ENCODE assay signal across 14 cellular contexts in the genomic region with DNA sequence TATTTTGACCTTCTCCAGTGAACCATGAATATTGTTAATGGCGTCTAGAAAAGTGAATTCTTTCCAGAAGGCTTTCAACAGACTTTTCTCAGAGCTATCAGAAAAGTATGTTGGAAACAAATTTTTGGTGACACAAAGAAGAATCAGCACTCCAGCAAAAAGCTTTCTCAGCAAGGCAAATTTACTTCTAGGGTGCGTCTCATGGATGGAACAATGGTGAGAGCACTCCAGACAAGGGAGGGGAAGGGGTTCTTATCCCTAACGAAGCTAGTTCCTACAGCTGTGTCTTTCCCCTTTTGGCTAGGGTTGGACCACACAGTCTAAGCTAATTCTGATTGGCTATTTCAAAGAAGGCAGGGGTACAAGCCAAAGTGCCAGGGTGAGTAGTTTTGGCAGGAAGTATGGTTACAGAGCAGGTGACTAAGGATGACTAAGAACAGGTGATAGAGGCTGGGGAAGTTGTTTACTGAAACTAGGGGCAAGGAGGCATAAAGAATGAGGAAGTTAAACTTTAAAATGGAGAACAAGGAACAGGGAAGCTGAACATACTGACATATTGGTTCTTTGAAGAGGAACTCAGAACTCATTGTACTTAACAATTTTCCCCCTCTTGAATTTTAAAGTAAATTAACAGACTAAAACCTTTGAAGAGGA.
DNase-seq lines count a peak whose midpoint lies in the region; ATAC-seq and TF ChIP-seq lines count a peak whose summit lies in the region.
"Had no signal": no experiment of that assay in that cellular context is flagged by ENCODE, and none has a peak within 500 bp of the region (broad histone marks: within the 10 kb centered on the region; RNA-seq: fewer than 3 reads in every experiment).

No MANE protein-coding gene starts in this region.

- H3K36me3 ChIP-seq in OCI-LY3 (replicated peaks; ENCODE audit: low read depth, low read length) = peaks cover 51% of the 10 kb centered on the region
- no peaks in the 10 kb centered on the region for H3K36me3 ChIP-seq in CD8-positive, alpha-beta T cell (ENCODE audit: insufficient read depth, low read length)
- H3K36me3 ChIP-seq: brain microvascular endothelial cell had no signal

- no peak overlapping the region; the same call in 1 of the 2 replicates for H3K9ac ChIP-seq in OCI-LY3 (ENCODE audit: low read length)
- H3K9ac ChIP-seq: parathyroid adenoma had no signal

- no peak for TF ChIP-seq CTCF in OCI-LY3 (IDR thresholded peaks at IDR 0.05; ENCODE audit: low read depth, low read length)
- no peak for TF ChIP-seq CTCF in CD8-positive, alpha-beta T cell (IDR thresholded peaks at IDR 0.05)

- H3K9me3 Mint-ChIP-seq in CD8-positive, alpha-beta T cell = peaks cover 33% of the 10 kb centered on the region

- H3K27ac ChIP-seq in OCI-LY3 (ENCODE audit: low read length) = peak overlapping the region; percentile 91
- no peak overlapping the region for H3K27ac ChIP-seq in CD8-positive, alpha-beta T cell (ENCODE audit: low read depth, low read length)
- H3K27ac ChIP-seq: brain microvascular endothelial cell, parathyroid adenoma had no signal

- no peaks in the 10 kb centered on the region for H4K20me1 ChIP-seq in OCI-LY3 (ENCODE audit: insufficient read depth, low read length)

- no peaks in the 10 kb centered on the region for H3K27me3 Mint-ChIP-seq in CD8-positive, alpha-beta T cell (ENCODE audit: low read depth)
- H3K27me3 Mint-ChIP-seq: activated naive CD4-positive, alpha-beta T cell treated with anti-CD3 and anti-CD28 coated beads, Interleukin-2, amount 10 ng/mL, durations not matched to agents 7 days and 5 days had no signal

- DNase-seq in kidney tubule cell (ENCODE audit: low spot score) (peak; percentile 84), NCI-H1930 (lab: John Stamatoyannopoulos, UW) (no peak)
- DNase-seq in CD8-positive, alpha-beta T cell = no peak
- DNase-seq: activated naive CD4-positive, alpha-beta T cell treated with anti-CD3 and anti-CD28 coated beads, Interleukin-2, amount 10 ng/mL, durations not matched to agents 7 days and 5 days; brain microvascular endothelial cell; hypothalamus; NCI-H1436 treated with DMSO at 0.1 percent for 48 hours; small intestine; stimulated activated naive CD4-positive, alpha-beta T cell treated with Interleukin-2 at 50 U/mL for 16 hours had no signal

- intact Hi-C loops in CD8-positive, alpha-beta T cell (cut with DNase I, micrococcal nuclease) = no loop called here

- no peaks in the 10 kb centered on the region for H3K4me1 Mint-ChIP-seq in CD8-positive, alpha-beta T cell (ENCODE audit: low read depth)
- H3K4me1 Mint-ChIP-seq: activated naive CD4-positive, alpha-beta T cell treated with anti-CD3 and anti-CD28 coated beads, Interleukin-2, amount 10 ng/mL, durations not matched to agents 7 days and 5 days had no signal

- no peak for TF ChIP-seq POLR2A in GM18505 (IDR thresholded peaks at IDR 0.05; ENCODE audit: borderline replicate concordance, extremely low read depth, insufficient read depth, insufficient read length)

- no peak overlapping the region for H3K27ac Mint-ChIP-seq in CD8-positive, alpha-beta T cell
- H3K27ac Mint-ChIP-seq: activated naive CD4-positive, alpha-beta T cell treated with anti-CD3 and anti-CD28 coated beads, Interleukin-2, amount 10 ng/mL, durations not matched to agents 7 days and 5 days had no signal

- CTCF ChIA-PET in CD8-positive, alpha-beta T cell (lab: Charles Lee) = no interaction called here

- no peak overlapping the region for H3K4me3 Mint-ChIP-seq in CD8-positive, alpha-beta T cell
- H3K4me3 Mint-ChIP-seq: activated naive CD4-positive, alpha-beta T cell treated with anti-CD3 and anti-CD28 coated beads, Interleukin-2, amount 10 ng/mL, durations not matched to agents 7 days and 5 days had no signal

- no peak overlapping the region for H3K4me2 ChIP-seq in OCI-LY3 (ENCODE audit: low read length)

- H3K4me1 ChIP-seq in OCI-LY3 (ENCODE audit: low read length) = peaks cover 12% of the 10 kb centered on the region
- no peaks in the 10 kb centered on the region for H3K4me1 ChIP-seq in CD8-positive, alpha-beta T cell (ENCODE audit: insufficient read depth, low read length)
- H3K4me1 ChIP-seq: parathyroid adenoma had no signal

- H3K9me3 ChIP-seq in OCI-LY3 (ENCODE audit: insufficient read depth, low read length) = peaks cover 62% of the 10 kb centered on the region
- no peaks in the 10 kb centered on the region for H3K9me3 ChIP-seq in CD8-positive, alpha-beta T cell (ENCODE audit: low read length)

- H3K4me3 ChIP-seq in OCI-LY3 (ENCODE audit: low read length) = no peak overlapping the region
- no peak overlapping the region for H3K4me3 ChIP-seq in CD8-positive, alpha-beta T cell (ENCODE audit: low read depth, low read length)

- peak; percentile 84 for ATAC-seq in GM18505 (IDR thresholded peaks at IDR 0.05; ENCODE audit: unreplicated experiment)
- ATAC-seq in HG03342 (IDR thresholded peaks at IDR 0.05; ENCODE audit: unreplicated experiment) = peak; percentile 71
- no peak for ATAC-seq in HG02588 (IDR thresholded peaks at IDR 0.05; ENCODE audit: unreplicated experiment)
- ATAC-seq in CD8-positive, alpha-beta T cell = no peak

- no peaks in the 10 kb centered on the region for H3K27me3 ChIP-seq in OCI-LY3 (ENCODE audit: low read depth, low read length)
- no peaks in the 10 kb centered on the region for H3K27me3 ChIP-seq in CD8-positive, alpha-beta T cell (ENCODE audit: insufficient read depth, low read length)
- H3K27me3 ChIP-seq: brain microvascular endothelial cell had no signal

- H3K79me2 ChIP-seq in OCI-LY3 (ENCODE audit: low read length) = no peaks in the 10 kb centered on the region
- H3K79me2 ChIP-seq: parathyroid adenoma had no signal

- H3K36me3 Mint-ChIP-seq in CD8-positive, alpha-beta T cell = no peaks in the 10 kb centered on the region
- H3K36me3 Mint-ChIP-seq: activated naive CD4-positive, alpha-beta T cell treated with anti-CD3 and anti-CD28 coated beads, Interleukin-2, amount 10 ng/mL, durations not matched to agents 7 days and 5 days had no signal

- POLR2A ChIA-PET in CD8-positive, alpha-beta T cell (lab: Charles Lee) = no interaction called here

- H2AFZ ChIP-seq in OCI-LY3 (ENCODE audit: low read depth, low read length) = no peak overlapping the region
- H2AFZ ChIP-seq: parathyroid adenoma had no signal

Comparison
In these comparisons a context has a peak if more than half of its experiments do, and no peak if none do; other contexts are left out.
1. ATAC-seq: peak in GM18505 (single experiment) and HG03342 (single experiment); none in HG02588 (single experiment) and CD8-positive, alpha-beta T cell (single experiment).